Comparison of ENCODE assay signal across 18 cellular contexts in genomic region chr16:10494343-10495030, GRCh38.
DNase-seq lines count a peak whose midpoint lies in the region; ATAC-seq and TF ChIP-seq lines count a peak whose summit lies in the region.
"Had no signal": no experiment of that assay in that cellular context is flagged by ENCODE, and none has a peak within 500 bp of the region (broad histone marks: within the 10 kb centered on the region; RNA-seq: fewer than 3 reads in every experiment).

No MANE protein-coding gene starts in this region.

- H3K36me3 Mint-ChIP-seq in activated T-helper 17 cell treated with anti-CD3 and anti-CD28 coated beads, Interleukin-2, amount 50 U/mL, for 72 hours (ENCODE audit: low read depth): no peaks in the 10 kb centered on the region

- peaks cover 7% of the 10 kb centered on the region for H3K4me1 Mint-ChIP-seq in activated T-helper 17 cell treated with anti-CD3 and anti-CD28 coated beads, Interleukin-2, amount 50 U/mL, for 72 hours
- H3K4me1 Mint-ChIP-seq: CD8-positive, alpha-beta memory T cell had no signal

- no peak for TF ChIP-seq CTCF in GM12865 (IDR thresholded peaks at IDR 0.05; ENCODE audit: insufficient read depth, low read depth, low read length, missing control alignments)

- no peaks in the 10 kb centered on the region for H3K9me3 Mint-ChIP-seq in activated T-helper 17 cell treated with anti-CD3 and anti-CD28 coated beads, Interleukin-2, amount 50 U/mL, for 72 hours

- DNase-seq in GM12865 (ENCODE audit: low read depth): peak; percentile 17
- peak; percentile 34 for DNase-seq in putamen (ENCODE audit: low spot score)
- no peak for DNase-seq in dedifferentiated amniotic fluid mesenchymal stem cell (ENCODE audit: extremely low spot score)
- DNase-seq in activated CD8-positive, alpha-beta memory T cell treated with anti-CD3 and anti-CD28 coated beads, Interleukin-2, amount 50 U/mL, for 48 hours: no peak
- DNase-seq in medulla oblongata (ENCODE audit: extremely low spot score): no peak
- DNase-seq: CD8-positive, alpha-beta memory T cell; NCI-H1105; NCI-H1694; NCI-H510A; NCI-H748 treated with DMSO at 0.1 percent for 48 hours; NK-92 treated with Interleukin-12 subunit alpha and Interleukin-12 subunit beta, amount 100 ng/mL, for 24 hours; SHP77 had no signal

- H3K27me3 Mint-ChIP-seq in activated T-helper 17 cell treated with anti-CD3 and anti-CD28 coated beads, Interleukin-2, amount 50 U/mL, for 72 hours: no peaks in the 10 kb centered on the region

- H3K4me3 ChIP-seq in GM12865 (ENCODE audit: low read depth, low read length): no peak overlapping the region
- H3K4me3 ChIP-seq: BLaER1 treated with 17β-estradiol and CSF1 and Interleukin-3, amounts not matched to agents 10 nM and 100 nM; SK-N-MC had no signal

- peak overlapping the region; percentile 37 for H3K27ac Mint-ChIP-seq in activated T-helper 17 cell treated with anti-CD3 and anti-CD28 coated beads, Interleukin-2, amount 50 U/mL, for 72 hours

- ATAC-seq in HG02884 (IDR thresholded peaks at IDR 0.05; ENCODE audit: unreplicated experiment) (peak; percentile 66), HG03139 (IDR thresholded peaks at IDR 0.05; ENCODE audit: unreplicated experiment) (no peak)
- ATAC-seq in activated T-helper 17 cell treated with anti-CD3 and anti-CD28 coated beads, Interleukin-2, amount 50 U/mL, for 72 hours (replicated peaks): peak; percentile 78
- ATAC-seq: HCT116 had no signal

- peak overlapping the region; percentile 12 for H3K4me3 Mint-ChIP-seq in activated T-helper 17 cell treated with anti-CD3 and anti-CD28 coated beads, Interleukin-2, amount 50 U/mL, for 72 hours

Comparison
In these comparisons a context has a peak if more than half of its experiments do, and no peak if none do; other contexts are left out.
1. DNase-seq: peak in GM12865 (single experiment) and putamen (single experiment); none in dedifferentiated amniotic fluid mesenchymal stem cell (single experiment), activated CD8-positive, alpha-beta memory T cell treated with anti-CD3 and anti-CD28 coated beads, Interleukin-2, amount 50 U/mL, for 48 hours (single experiment) and medulla oblongata (single experiment).